ENCODE assay signal across 31 cellular contexts in the genomic region with DNA sequence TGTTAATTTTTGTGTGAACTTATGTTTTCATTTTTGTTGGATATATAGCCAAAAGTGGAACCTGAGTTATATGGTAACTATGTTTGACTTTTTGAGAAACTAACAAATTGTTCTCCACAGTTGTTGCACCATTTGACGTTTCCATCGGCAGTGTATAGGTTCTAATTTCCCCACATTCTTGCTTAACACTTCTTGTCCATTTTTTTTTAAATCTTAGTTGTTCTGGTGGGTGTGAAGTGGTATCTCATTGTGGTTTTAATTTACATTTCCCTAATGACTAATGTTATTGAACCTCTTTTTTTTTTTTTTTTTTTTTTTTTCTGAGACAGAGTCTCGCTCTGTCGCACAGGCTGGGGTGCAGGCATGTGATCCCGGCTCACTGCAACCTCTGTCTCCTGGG. TPM values are rescaled to one million over a fixed set of nuclear protein-coding genes. Genes with fewer than 3 reads are reported as not detected.
DNase-seq lines count a peak whose midpoint lies in the region; ATAC-seq, FAIRE-seq and TF ChIP-seq lines count a peak whose summit lies in the region.
"Had no signal": no experiment of that assay in that cellular context is flagged by ENCODE, and none has a peak within 500 bp of the region (broad histone marks: within the 10 kb centered on the region; RNA-seq: fewer than 3 reads in every experiment).

No MANE protein-coding gene starts in this region.

- H3K4me3 ChIP-seq in spleen (no peak overlapping the region), Karpas-422 (ENCODE audit: low read length) (no peak overlapping the region)
- H3K4me3 ChIP-seq: SK-N-MC had no signal

- DNase-seq in SIG-M5 treated with dmso at 0.1 percent for 504 hours (lab: John Stamatoyannopoulos, UW; ENCODE audit: unreplicated experiment) = peak; percentile 9
- no peak for DNase-seq in SIG-M5 (lab: John Stamatoyannopoulos, UW)
- DNase-seq in HTR-8/SVneo (ENCODE audit: insufficient read length, low spot score) = no peak
- DNase-seq in effector memory CD8-positive, alpha-beta T cell = no peak
- DNase-seq in neural crest cell (ENCODE audit: low read depth, low spot score) = no peak
- DNase-seq in spleen = no peak
- DNase-seq in Karpas-422 = no peak
- DNase-seq: 8988T; ACHN; BE2C; Caco-2; CD4-positive, alpha-beta memory T cell; DMS79; GF-D8; NCI-H1417; NCI-H1694 treated with DMSO at 0.1 percent for 48 hours; NCI-H2081 treated with DMSO at 0.1 percent for 48 hours; NCI-H2171; NCI-H226; NCI-H510A; NCI-H69; RPMI8226; SHP77; SW 1271 had no signal

- H3K27me3 Mint-ChIP-seq in effector memory CD8-positive, alpha-beta T cell = no peaks in the 10 kb centered on the region
- H3K27me3 Mint-ChIP-seq in neural crest cell (ENCODE audit: low read depth) = no peaks in the 10 kb centered on the region
- H3K27me3 Mint-ChIP-seq: CD4-positive, alpha-beta memory T cell had no signal

- H3K36me3 Mint-ChIP-seq in effector memory CD8-positive, alpha-beta T cell (ENCODE audit: insufficient read depth) = peaks cover 62% of the 10 kb centered on the region
- H3K36me3 Mint-ChIP-seq in neural crest cell (ENCODE audit: low read depth) = peaks cover 14% of the 10 kb centered on the region

- H3K79me2 ChIP-seq in Karpas-422 (ENCODE audit: low read length) = peaks cover 37% of the 10 kb centered on the region

- no peak overlapping the region for H2AFZ ChIP-seq in Karpas-422 (ENCODE audit: low read length)

- no peaks in the 10 kb centered on the region for H4K20me1 ChIP-seq in Karpas-422 (ENCODE audit: insufficient read depth, low read depth, low read length)

- H3K36me3 ChIP-seq in spleen (peaks cover 0 to 91% (median 41%) of the 10 kb centered on the region in 6 donors), Karpas-422 (ENCODE audit: insufficient read depth, low read length) (peaks cover 36% of the 10 kb centered on the region)

- 46 to 77% (median 66%) methylated on average over 5 of the region's 5 CpGs for WGBS in spleen, 5 donors

- H3K27me3 ChIP-seq in spleen (replicated peaks in 1 of 7) = no peaks in the 10 kb centered on the region
- no peaks in the 10 kb centered on the region for H3K27me3 ChIP-seq in Karpas-422 (ENCODE audit: low read length)
- H3K27me3 ChIP-seq: BE2C had no signal

- peaks cover 0 to 45% (median 13%) of the 10 kb centered on the region in 6 donors for H3K4me1 ChIP-seq in spleen
- peaks cover 3% of the 10 kb centered on the region; the same call in 1 of the 2 replicates for H3K4me1 ChIP-seq in Karpas-422 (ENCODE audit: low read length)
- H3K4me1 ChIP-seq: BE2C, Caco-2 had no signal

- no peak overlapping the region for H3K27ac Mint-ChIP-seq in effector memory CD8-positive, alpha-beta T cell
- H3K27ac Mint-ChIP-seq in neural crest cell (ENCODE audit: unreplicated experiment) = peak overlapping the region; percentile 27

- no peaks in the 10 kb centered on the region for H3K9me3 Mint-ChIP-seq in effector memory CD8-positive, alpha-beta T cell
- H3K9me3 Mint-ChIP-seq in neural crest cell = no peaks in the 10 kb centered on the region
- H3K9me3 Mint-ChIP-seq: CD4-positive, alpha-beta memory T cell had no signal

- TF ChIP-seq POLR2A in spleen (IDR thresholded peaks at IDR 0.05) = no peak

- H3K9ac ChIP-seq in Karpas-422 (ENCODE audit: low read length) = no peak overlapping the region

- peak overlapping the region in 1 of 2 donors; percentile 13 for H3K4me3 Mint-ChIP-seq in effector memory CD8-positive, alpha-beta T cell
- no peak overlapping the region for H3K4me3 Mint-ChIP-seq in neural crest cell
- H3K4me3 Mint-ChIP-seq: CD4-positive, alpha-beta memory T cell had no signal

- H3K27ac ChIP-seq in spleen (peak overlapping the region in 1 of 8 donors; percentile 35), Karpas-422 (ENCODE audit: low read length) (no peak overlapping the region)
- H3K27ac ChIP-seq: HL-60, SK-N-MC had no signal

- no peaks in the 10 kb centered on the region for H3K9me3 ChIP-seq in spleen
- no peaks in the 10 kb centered on the region for H3K9me3 ChIP-seq in Karpas-422 (ENCODE audit: low read length)
- H3K9me3 ChIP-seq: BE2C, Caco-2 had no signal

- intact Hi-C loops in spleen (cut with DNase I; ENCODE audit: low total_unique reads) = no loop called here

- peaks cover 6 to 30% of the 10 kb centered on the region in 2 donors for H3K4me1 Mint-ChIP-seq in effector memory CD8-positive, alpha-beta T cell (ENCODE audit: low read depth in 2 of 2)
- H3K4me1 Mint-ChIP-seq in neural crest cell = peaks cover under 1% of the 10 kb centered on the region

- no peak overlapping the region for H3K4me2 ChIP-seq in Karpas-422 (ENCODE audit: low read depth, low read length, poor library complexity, severe bottlenecking)

- TF ChIP-seq CTCF in neural crest cell (conservative IDR thresholded peaks at IDR 0.05) (no peak), spleen (IDR thresholded peaks at IDR 0.05 in 8 of 11, conservative IDR thresholded peaks at IDR 0.05 in 3 of 11) (no peak)

- peak; percentile 70 for ATAC-seq in effector memory CD8-positive, alpha-beta T cell (replicated peaks)
- ATAC-seq in GM21515 (IDR thresholded peaks at IDR 0.05; ENCODE audit: unreplicated experiment) = no peak
- ATAC-seq: HCT116 had no signal

- FAIRE-seq in HTR-8/SVneo (lab: Jason Lieb, UNC) = peak; percentile 62
- FAIRE-seq: GM12892 had no signal

- H3K9me2 ChIP-seq in Karpas-422 (replicated peaks; ENCODE audit: insufficient read depth, low read length) = no peaks in the 10 kb centered on the region

RNA-seq across cellular contexts. Expression of a gene that starts 8.0 kb away (rescaled TPM):
- total RNA-seq in neural crest cell (161 and 166 TPM in 2 replicates), spleen (10 to 100 TPM; 72.5 to 92.7 (median 86.2) TPM)
- 10 to 100 TPM; 18.9 to 45.1 (median 41.7) TPM for polyA plus RNA-seq in spleen
- total RNA-seq in Karpas-422 (2014; rRNA removed; shearing (Covaris generic); ENCODE audit: low replicate concordance) = 44.2 and 70.1 TPM in 2 replicates

RNA-seq across cellular contexts. Expression of a gene that starts 9.6 kb away (rescaled TPM):
- total RNA-seq in neural crest cell (0.45 TPM in 1 of 2 replicates, not detected in the other), spleen (1 to 10 TPM in 6 of 7 donors, under 1 TPM in 1; 0.74 to 2.2 (median 1.6) TPM)
- 1 to 10 TPM; 2.2 to 5.8 (median 4.4) TPM for polyA plus RNA-seq in spleen
- 0.65 TPM in 1 of 2 replicates, not detected in the other for total RNA-seq in Karpas-422 (2014; rRNA removed; shearing (Covaris generic); ENCODE audit: low replicate concordance)
- total RNA-seq: M059J had no signal

RNA-seq across cellular contexts. Expression of a gene that starts 18.5 kb away (rescaled TPM):
- total RNA-seq in neural crest cell = 4.1 and 5.2 TPM in 2 replicates
- 10 to 100 TPM in 5 of 7 donors, 1 to 10 TPM in 2; 7.9 to 20.2 (median 10.8) TPM for total RNA-seq in spleen
- polyA plus RNA-seq in spleen = 1 to 10 TPM; 1.0 to 7.8 (median 3.5) TPM
- total RNA-seq in Karpas-422 (2014; rRNA removed; shearing (Covaris generic); ENCODE audit: low replicate concordance) = 0.11 TPM in 1 of 2 replicates, not detected in the other

RNA-seq across cellular contexts. Expression of a gene that starts 31.7 kb away (rescaled TPM):
- total RNA-seq in neural crest cell = 0.11 and 0.16 TPM in 2 replicates
- total RNA-seq in spleen = 1,000 to 10,000 TPM in 1 of 7 donors, 100 to 1,000 TPM in 6; 351 to 1,070 (median 406) TPM
- 1,000 to 10,000 TPM in 2 of 3 donors, 100 to 1,000 TPM in 1; 287 to 1,994 (median 1,275) TPM for polyA plus RNA-seq in spleen
- not detected in 2 replicates for total RNA-seq in Karpas-422 (2014; rRNA removed; shearing (Covaris generic); ENCODE audit: low replicate concordance)
- total RNA-seq: H4, M059J had no signal
- polyA plus RNA-seq: CD4-positive, alpha-beta memory T cell had no signal

RNA-seq across cellular contexts. Expression of a gene that starts 53.0 kb away (rescaled TPM):
- 8.5 and 9.9 TPM in 2 replicates for total RNA-seq in neural crest cell
- 10 to 100 TPM in 1 of 7 donors, 1 to 10 TPM in 6; 4.4 to 14.2 (median 8.6) TPM for total RNA-seq in spleen
- polyA plus RNA-seq in spleen = 1 to 10 TPM; 4.6 to 7.3 (median 4.8) TPM
- 5.1 and 9.5 TPM in 2 replicates for total RNA-seq in Karpas-422 (2014; rRNA removed; shearing (Covaris generic); ENCODE audit: low replicate concordance)
